Comparison of ENCODE assay signal across 15 cellular contexts in genomic region chr1:71835442-71835813, GRCh38.
A peak's percentile ranks its signal among the peaks of the same experiment; 100 is the strongest.
DNase-seq lines count a peak whose midpoint lies in the region; ATAC-seq and TF ChIP-seq lines count a peak whose summit lies in the region.
"Had no signal": no experiment of that assay in that cellular context is flagged by ENCODE, and none has a peak within 500 bp of the region (broad histone marks: within the 10 kb centered on the region; RNA-seq: fewer than 3 reads in every experiment).

No MANE protein-coding gene starts in this region.

- H3K4me1 ChIP-seq in Peyer's patch (no peaks in the 10 kb centered on the region), smooth muscle cell (ENCODE audit: low read depth) (no peaks in the 10 kb centered on the region)

- no peaks in the 10 kb centered on the region for H4K20me1 ChIP-seq in smooth muscle cell (ENCODE audit: low read depth)

- H3K27me3 ChIP-seq in Peyer's patch = no peaks in the 10 kb centered on the region
- no peaks in the 10 kb centered on the region for H3K27me3 ChIP-seq in smooth muscle cell (ENCODE audit: low read depth)
- H3K27me3 ChIP-seq: gastroesophageal sphincter had no signal

- H3K4me2 ChIP-seq in smooth muscle cell = no peak overlapping the region

- H3K27ac ChIP-seq in Peyer's patch (no peak overlapping the region), smooth muscle cell (ENCODE audit: low read depth) (no peak overlapping the region)
- H3K27ac ChIP-seq: gastroesophageal sphincter had no signal

- no peaks in the 10 kb centered on the region for H3K36me3 ChIP-seq in Peyer's patch
- H3K36me3 ChIP-seq in smooth muscle cell (ENCODE audit: low read depth) = no peaks in the 10 kb centered on the region
- H3K36me3 ChIP-seq: gastroesophageal sphincter, HAP-1 had no signal

- DNase-seq in Peyer's patch (no peak), hippocampal formation (lab: John Stamatoyannopoulos, UW) (no peak), smooth muscle cell (lab: John Stamatoyannopoulos, UW; ENCODE audit: unreplicated experiment) (no peak), NCI-H2107 (lab: John Stamatoyannopoulos, UW) (no peak)
- DNase-seq: activated CD8-positive, alpha-beta memory T cell treated with anti-CD3 and anti-CD28 coated beads, Interleukin-2, amount 50 U/mL, for 4 hours; C1 segment of cervical spinal cord; DMS79 treated with DMSO at 0.1 percent for 48 hours; NCI-H1048 had no signal

- H3K9ac ChIP-seq in smooth muscle cell (ENCODE audit: low read depth) = no peak overlapping the region

- H3K9me3 ChIP-seq in Peyer's patch (no peaks in the 10 kb centered on the region), smooth muscle cell (replicated peaks; ENCODE audit: low read depth) (no peaks in the 10 kb centered on the region)
- H3K9me3 ChIP-seq: gastroesophageal sphincter, HAP-1 had no signal

- H3F3A ChIP-seq in smooth muscle cell (ENCODE audit: low read depth) = no peaks in the 10 kb centered on the region

- no peaks in the 10 kb centered on the region for H3K79me2 ChIP-seq in smooth muscle cell (ENCODE audit: low read depth)

- ATAC-seq in GM19324 (IDR thresholded peaks at IDR 0.05; ENCODE audit: low FRiP score, unreplicated experiment) = peak; percentile 93
- ATAC-seq in HG02623 (IDR thresholded peaks at IDR 0.05; ENCODE audit: unreplicated experiment) = peak; percentile 64
- peak; percentile 90 for ATAC-seq in HG03196 (IDR thresholded peaks at IDR 0.05; ENCODE audit: unreplicated experiment)
- ATAC-seq: gastroesophageal sphincter, HepG2, Panc1 had no signal

- no peak overlapping the region for H2AFZ ChIP-seq in smooth muscle cell (ENCODE audit: low read depth)

- TF ChIP-seq CTCF in Peyer's patch (IDR thresholded peaks at IDR 0.05) = no peak
- TF ChIP-seq CTCF in smooth muscle cell (IDR thresholded peaks at IDR 0.05; ENCODE audit: borderline replicate concordance, insufficient read depth, poor library complexity, severe bottlenecking) = no peak

- H3K4me3 ChIP-seq in Peyer's patch = no peak overlapping the region
- no peak overlapping the region for H3K4me3 ChIP-seq in smooth muscle cell
- H3K4me3 ChIP-seq: gastroesophageal sphincter, HAP-1 had no signal

- no peak for TF ChIP-seq POLR2A in Peyer's patch (IDR thresholded peaks at IDR 0.05)
